ENCODE assay signal across 27 cellular contexts in the genomic region with DNA sequence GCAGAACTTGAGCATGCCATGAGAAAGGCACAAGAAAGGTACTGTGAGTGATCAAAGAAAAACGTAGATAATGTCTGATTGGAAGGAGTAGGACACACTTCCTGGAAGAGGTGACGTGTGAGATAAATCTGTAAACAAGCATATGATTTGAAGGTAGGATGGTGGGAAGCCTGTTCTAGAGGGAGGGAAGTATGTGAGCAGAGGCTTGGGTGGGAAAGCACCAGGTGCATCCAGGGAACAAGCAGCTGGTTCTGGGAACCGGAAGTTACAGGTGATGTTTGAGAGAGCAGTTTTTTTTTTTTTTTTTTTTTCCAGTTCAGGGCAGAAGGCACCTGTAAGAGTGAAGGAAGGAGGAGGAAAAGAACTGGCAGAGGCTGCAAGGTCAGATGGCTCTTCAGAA.
DNase-seq lines count a peak whose midpoint lies in the region; ATAC-seq and TF ChIP-seq lines count a peak whose summit lies in the region.
"Had no signal": no experiment of that assay in that cellular context is flagged by ENCODE, and none has a peak within 500 bp of the region (broad histone marks: within the 10 kb centered on the region; RNA-seq: fewer than 3 reads in every experiment).

No MANE protein-coding gene starts in this region.

- H3K27ac Mint-ChIP-seq in glutamatergic neuron (ENCODE audit: unreplicated experiment) = peak overlapping the region; percentile 1
- no peak overlapping the region for H3K27ac Mint-ChIP-seq in activated T-cell treated with anti-CD3 and anti-CD28 coated beads, Interleukin-2, amount 50 U/mL, for 72 hours
- H3K27ac Mint-ChIP-seq in activated CD8-positive, alpha-beta T cell treated with anti-CD3 and anti-CD28 coated beads, Interleukin-2, amount 10 ng/mL, durations not matched to agents 7 days and 5 days = no peak overlapping the region
- H3K27ac Mint-ChIP-seq: CD8-positive, alpha-beta T cell had no signal

- no peak for ATAC-seq in activated T-cell treated with anti-CD3 and anti-CD28 coated beads, Interleukin-2, amount 50 U/mL, for 72 hours (replicated peaks in 1 of 2)
- no peak for ATAC-seq in activated CD8-positive, alpha-beta T cell treated with anti-CD3 and anti-CD28 coated beads, Interleukin-2, amount 10 ng/mL, durations not matched to agents 7 days and 5 days
- ATAC-seq: CD8-positive, alpha-beta T cell; GM12878; HepG2; Right ventricle myocardium inferior; SK-N-SH treated with all-trans-retinoic acid at 6 μM for 48 hours had no signal

- peaks cover 10% of the 10 kb centered on the region for H3K4me1 Mint-ChIP-seq in glutamatergic neuron (ENCODE audit: low read depth, unreplicated experiment)
- no peaks in the 10 kb centered on the region for H3K4me1 Mint-ChIP-seq in activated T-cell treated with anti-CD3 and anti-CD28 coated beads, Interleukin-2, amount 50 U/mL, for 72 hours (ENCODE audit: low read depth)
- H3K4me1 Mint-ChIP-seq in activated CD8-positive, alpha-beta T cell treated with anti-CD3 and anti-CD28 coated beads, Interleukin-2, amount 10 ng/mL, durations not matched to agents 7 days and 5 days (ENCODE audit: low read depth) = no peaks in the 10 kb centered on the region

- CTCF ChIA-PET in activated CD8-positive, alpha-beta T cell treated with anti-CD3 and anti-CD28 coated beads, Interleukin-2, amount 10 ng/mL, durations not matched to agents 7 days and 5 days (lab: Charles Lee) = no interaction called here

- H3K4me3 Mint-ChIP-seq in glutamatergic neuron (ENCODE audit: unreplicated experiment) = no peak overlapping the region
- no peak overlapping the region for H3K4me3 Mint-ChIP-seq in activated T-cell treated with anti-CD3 and anti-CD28 coated beads, Interleukin-2, amount 50 U/mL, for 72 hours
- H3K4me3 Mint-ChIP-seq in activated CD8-positive, alpha-beta T cell treated with anti-CD3 and anti-CD28 coated beads, Interleukin-2, amount 10 ng/mL, durations not matched to agents 7 days and 5 days = no peak overlapping the region
- H3K4me3 Mint-ChIP-seq: CD8-positive, alpha-beta T cell had no signal

- H3K27me3 Mint-ChIP-seq in glutamatergic neuron (ENCODE audit: unreplicated experiment) = no peaks in the 10 kb centered on the region
- H3K27me3 Mint-ChIP-seq in activated T-cell treated with anti-CD3 and anti-CD28 coated beads, Interleukin-2, amount 50 U/mL, for 72 hours (ENCODE audit: low read depth) = no peaks in the 10 kb centered on the region
- H3K27me3 Mint-ChIP-seq in activated CD8-positive, alpha-beta T cell treated with anti-CD3 and anti-CD28 coated beads, Interleukin-2, amount 10 ng/mL, durations not matched to agents 7 days and 5 days (ENCODE audit: low read depth) = no peaks in the 10 kb centered on the region

- no peaks in the 10 kb centered on the region for H3K36me3 Mint-ChIP-seq in glutamatergic neuron (ENCODE audit: unreplicated experiment)
- no peaks in the 10 kb centered on the region for H3K36me3 Mint-ChIP-seq in activated T-cell treated with anti-CD3 and anti-CD28 coated beads, Interleukin-2, amount 50 U/mL, for 72 hours (ENCODE audit: insufficient read depth in 2 of 2)
- no peaks in the 10 kb centered on the region for H3K36me3 Mint-ChIP-seq in activated CD8-positive, alpha-beta T cell treated with anti-CD3 and anti-CD28 coated beads, Interleukin-2, amount 10 ng/mL, durations not matched to agents 7 days and 5 days (ENCODE audit: low read depth)
- H3K36me3 Mint-ChIP-seq: CD8-positive, alpha-beta T cell had no signal

- H3K9me3 Mint-ChIP-seq in glutamatergic neuron (ENCODE audit: unreplicated experiment) = no peaks in the 10 kb centered on the region
- H3K9me3 Mint-ChIP-seq in activated T-cell treated with anti-CD3 and anti-CD28 coated beads, Interleukin-2, amount 50 U/mL, for 72 hours = no peaks in the 10 kb centered on the region
- H3K9me3 Mint-ChIP-seq in activated CD8-positive, alpha-beta T cell treated with anti-CD3 and anti-CD28 coated beads, Interleukin-2, amount 10 ng/mL, durations not matched to agents 7 days and 5 days (ENCODE audit: insufficient read depth) = no peaks in the 10 kb centered on the region
- H3K9me3 Mint-ChIP-seq: CD8-positive, alpha-beta T cell had no signal

- DNase-seq in NCI-H2171 treated with DMSO at 0.1 percent for 48 hours (lab: John Stamatoyannopoulos, UW) = peak; percentile 41
- no peak for DNase-seq in NCI-H2171 (lab: John Stamatoyannopoulos, UW)
- DNase-seq in NCI-H1105 (lab: John Stamatoyannopoulos, UW) = peak; percentile 35
- peak; percentile 41 for DNase-seq in NCI-H187 treated with DMSO at 0.1 percent for 48 hours (lab: John Stamatoyannopoulos, UW)
- no peak for DNase-seq in glutamatergic neuron
- no peak for DNase-seq in activated T-cell treated with anti-CD3 and anti-CD28 coated beads, Interleukin-2, amount 50 U/mL, for 72 hours
- DNase-seq in activated CD8-positive, alpha-beta T cell treated with anti-CD3 and anti-CD28 coated beads, Interleukin-2, amount 10 ng/mL, durations not matched to agents 7 days and 5 days = no peak
- no peak for DNase-seq in COLO829 (ENCODE audit: low spot score)
- DNase-seq: CD8-positive, alpha-beta T cell; DMS79; EL; GDM1; GM23248; H7; Karpas-422; NCI-H1092; NCI-H1694 treated with DMSO at 0.1 percent for 48 hours; NCI-H2227 treated with DMSO at 0.1 percent for 48 hours; NCI-H526 treated with DMSO at 0.1 percent for 48 hours; NK-92 treated with Interleukin-12 subunit alpha and Interleukin-12 subunit beta, amount 100 ng/mL, for 24 hours; PC-9; SJCRH30; T-helper 2 cell had no signal

- POLR2A ChIA-PET in activated CD8-positive, alpha-beta T cell treated with anti-CD3 and anti-CD28 coated beads, Interleukin-2, amount 10 ng/mL, durations not matched to agents 7 days and 5 days (lab: Charles Lee) = no interaction called here

- TF ChIP-seq CTCF in glutamatergic neuron (IDR thresholded peaks at IDR 0.05; ENCODE audit: partially characterized antibody, unreplicated experiment) = no peak

Comparison
In these comparisons a context has a peak if more than half of its experiments do, and no peak if none do; other contexts are left out.
1. DNase-seq: peak in NCI-H2171 treated with DMSO at 0.1 percent for 48 hours (single experiment), NCI-H1105 (single experiment) and NCI-H187 treated with DMSO at 0.1 percent for 48 hours (single experiment); none in NCI-H2171 (single experiment), glutamatergic neuron (single experiment), activated T-cell treated with anti-CD3 and anti-CD28 coated beads, Interleukin-2, amount 50 U/mL, for 72 hours (0 of 2), activated CD8-positive, alpha-beta T cell treated with anti-CD3 and anti-CD28 coated beads, Interleukin-2, amount 10 ng/mL, durations not matched to agents 7 days and 5 days (single experiment) and COLO829 (single experiment).